ENCODE assay signal across 9 cellular contexts in genomic region chr1:241639653-241640148, GRCh38. TPM values are rescaled to one million over a fixed set of nuclear protein-coding genes. Genes with fewer than 3 reads are reported as not detected.
A peak's percentile ranks its signal among the peaks of the same experiment; 100 is the strongest.
DNase-seq lines count a peak whose midpoint lies in the region; ATAC-seq and TF ChIP-seq lines count a peak whose summit lies in the region.
"Had no signal": no experiment of that assay in that cellular context is flagged by ENCODE, and none has a peak within 500 bp of the region (broad histone marks: within the 10 kb centered on the region; RNA-seq: fewer than 3 reads in every experiment).

No MANE protein-coding gene starts in this region.

- CTCF ChIA-PET in BJ (lab: Yijun Ruan, JAX), result interaction anchor here (1.0 to 1.7 kb wide), 3 partner anchors 28 to 198 kb away, joined by 3 to 6 read pairs (median 3); no protein-coding TSS in a partner anchor
- CTCF ChIA-PET in Panc1 (lab: Charles Lee), result interaction anchor here (0.6 kb wide), 1 partner anchor 121 kb away, joined by 5 read pairs; no protein-coding TSS in a partner anchor

- H3K36me3 ChIP-seq in BJ (ENCODE audit: control insufficient read depth, insufficient read depth, low read length) (peaks cover 2% of the 10 kb centered on the region; the same call in 1 of the 2 replicates), Panc1 (ENCODE audit: control insufficient read depth, insufficient read depth, low read length) (peaks cover 3% of the 10 kb centered on the region), adrenal gland (replicated peaks in 1 of 2) (no peaks in the 10 kb centered on the region)

- TF ChIP-seq CTCF in BJ (IDR thresholded peaks at IDR 0.05; ENCODE audit: insufficient read depth, low read depth, low read length), result no peak
- no peak for TF ChIP-seq CTCF in Panc1 (IDR thresholded peaks at IDR 0.05)
- peak in 1 of 6 experiments; percentile 33 for TF ChIP-seq CTCF in adrenal gland (IDR thresholded peaks at IDR 0.05)

- no TSS peak for BruUV-seq in Panc1 (replicated peaks; lab: Mats Ljungman, UMichigan)

- in situ Hi-C loops in Panc1 (cut with HindIII; ENCODE audit: low pct_unique_long_range_greater_than_20kb, low sequenced_read_pairs), result no loop called here

- DNase-seq in BJ (ENCODE audit: low read depth), result no peak
- DNase-seq in Panc1 (ENCODE audit: low read depth, low spot score), result no peak
- peak in 5 of 7 donors; percentile 36 to 63 (median 44) for DNase-seq in adrenal gland
- peak; percentile 71 for DNase-seq in islet precursor cell
- DNase-seq in stimulated activated CD4-positive, alpha-beta T cell treated with anti-CD3 and anti-CD28 coated beads, Interleukin-4, amount 100 ng/mL, for 1 hour, result peak; percentile 33
- no peak for DNase-seq in NCI-H2029 (lab: John Stamatoyannopoulos, UW)

- H3K4me1 ChIP-seq in Panc1 (ENCODE audit: control insufficient read depth, insufficient read depth, low read length) (peaks cover 10% of the 10 kb centered on the region; the same call in 1 of the 2 replicates), adrenal gland (replicated peaks in 1 of 2) (peaks cover 11 to 15% of the 10 kb centered on the region in 2 donors)

- peak; percentile 63 for ATAC-seq in GM18907 (IDR thresholded peaks at IDR 0.05; ENCODE audit: unreplicated experiment)
- peak; percentile 45 for ATAC-seq in HG03139 (IDR thresholded peaks at IDR 0.05; ENCODE audit: unreplicated experiment)
- ATAC-seq in Panc1, result peak; percentile 81

- H3K27ac ChIP-seq in Panc1 (ENCODE audit: low read length) (peak overlapping the region; percentile 88), adrenal gland (peak overlapping the region in 4 of 5 donors; percentile 65 to 89 (median 76))

- POLR2A ChIA-PET in BJ (lab: Charles Lee) (no interaction called here), Panc1 (lab: Charles Lee) (no interaction called here)

- intact Hi-C loops in Panc1 (cut with micrococcal nuclease; ENCODE audit: unreplicated experiment), result no loop called here
- intact Hi-C loops in adrenal gland (cut with DNase I), result no loop called here

- TF ChIP-seq POLR2A in adrenal gland (IDR thresholded peaks at IDR 0.05), result no peak

- H3K4me3 ChIP-seq in BJ (ENCODE audit: low read depth, low read length), result peak overlapping the region; percentile 98
- peak overlapping the region; percentile 83 to 88 for H3K4me3 ChIP-seq in Panc1 (ENCODE audit: low read depth in 2 of 2, low read length in 2 of 2)
- H3K4me3 ChIP-seq in adrenal gland, result peak overlapping the region; percentile 29 to 97 (median 71)

- H3K27me3 ChIP-seq in BJ (ENCODE audit: control insufficient read depth, insufficient read depth, low read length) (no peaks in the 10 kb centered on the region), Panc1 (ENCODE audit: control insufficient read depth, insufficient read depth, low read length) (no peaks in the 10 kb centered on the region), adrenal gland (no peaks in the 10 kb centered on the region)

- 0 to 1% (median 0%) methylated on average over 15 to 42 of the region's 42 CpGs for WGBS in adrenal gland, 4 donors

- peaks cover 4% of the 10 kb centered on the region; the same call in 1 of the 2 replicates for H3K9me3 ChIP-seq in Panc1 (ENCODE audit: control insufficient read depth, insufficient read depth, low read depth, low read length)
- H3K9me3 ChIP-seq in adrenal gland (replicated peaks in 1 of 3), result no peaks in the 10 kb centered on the region

RNA-seq across cellular contexts. Expression of gene CHML, which starts 0.5 kb away (rescaled TPM):
- polyA plus RNA-seq in BJ (2011; rRNA removed) (8.4 and 10.1 TPM in 2 replicates), adrenal gland (1 to 10 TPM; 1.0 to 3.0 (median 1.0) TPM)
- polyA minus RNA-seq in BJ (2011; rRNA and poly(A)+ RNA removed), result 17.5 and 21.7 TPM in 2 replicates
- total RNA-seq in Panc1 (2021; ENCODE audit: unreplicated experiment) (19.3 TPM), adrenal gland (1 to 10 TPM in 7 of 8 donors, under 1 TPM in 1; 0.30 to 7.3 (median 4.1) TPM)
- polyA plus RNA-seq in Panc1 (2012; ENCODE audit: insufficient read length), result 13.6 TPM

RNA-seq across cellular contexts. Expression of gene OPN3, which starts 0.5 kb away (rescaled TPM):
- polyA plus RNA-seq in BJ (2011; rRNA removed) (14.1 and 21.9 TPM in 2 replicates), adrenal gland (1 to 10 TPM; 4.1 to 9.5 (median 6.8) TPM)
- polyA minus RNA-seq in BJ (2011; rRNA and poly(A)+ RNA removed), result 8.2 and 8.9 TPM in 2 replicates
- total RNA-seq in Panc1 (2021; ENCODE audit: unreplicated experiment) (34.0 TPM), adrenal gland (10 to 100 TPM in 4 of 8 donors, 1 to 10 TPM in 4; 5.9 to 17.3 (median 11.5) TPM)
- polyA plus RNA-seq in Panc1 (2012; ENCODE audit: insufficient read length), result 53.0 TPM

RNA-seq across cellular contexts. Expression of gene WDR64, which starts 12.4 kb away (rescaled TPM):
- polyA plus RNA-seq in BJ (2011; rRNA removed), result 0.06 TPM in 1 of 2 replicates, not detected in the other
- not detected in 2 replicates for polyA minus RNA-seq in BJ (2011; rRNA and poly(A)+ RNA removed)
- not detected for total RNA-seq in Panc1 (2021; ENCODE audit: unreplicated experiment)
- polyA plus RNA-seq in Panc1 (2012; ENCODE audit: insufficient read length), result not detected
- total RNA-seq in adrenal gland, result under 1 TPM in 2 of 8 donors, not detected in 6; 0.11 to 0.13 TPM
- under 1 TPM in 1 of 3 donors, not detected in 2; 0.24 TPM for polyA plus RNA-seq in adrenal gland
- total RNA-seq: T-helper 2 cell treated with Interferon-gamma antibody and Interleukin-4, amounts not matched to agents 100 ng/mL and 5 ng/mL, for 36 hours had no signal

Comparison
In these comparisons a context has a peak if more than half of its experiments do, and no peak if none do; other contexts are left out.
1. DNase-seq: peak in adrenal gland (5 of 7), islet precursor cell (single experiment) and stimulated activated CD4-positive, alpha-beta T cell treated with anti-CD3 and anti-CD28 coated beads, Interleukin-4, amount 100 ng/mL, for 1 hour (single experiment); none in BJ (single experiment), Panc1 (single experiment) and NCI-H2029 (single experiment).
2. Peak in every context shown above with its lines, with median percentiles within 50 percentile points of each other: H3K4me3 ChIP-seq and ATAC-seq.